18 cellular contexts compared by ENCODE assay signal in the genomic region with DNA sequence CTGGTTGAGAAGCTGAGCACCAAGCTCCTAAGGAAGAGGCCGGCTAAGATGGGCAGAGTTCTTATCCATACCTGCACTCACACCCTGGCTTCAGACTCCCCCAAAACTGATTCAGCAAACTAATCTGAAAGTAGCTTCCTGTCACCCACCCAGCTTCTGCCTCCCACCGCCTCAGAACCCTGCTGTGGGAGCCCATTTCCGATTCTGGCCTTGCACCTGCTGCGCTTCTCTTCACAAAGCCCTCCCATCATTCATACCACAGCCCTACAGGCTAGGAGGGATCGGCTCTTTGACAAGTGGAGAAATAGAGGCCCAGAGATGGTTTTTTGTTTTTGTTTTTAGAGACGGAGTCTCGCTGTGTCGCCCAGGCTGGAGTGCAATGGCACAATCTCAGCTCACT. TPM values are rescaled to one million over a fixed set of nuclear protein-coding genes. Genes with fewer than 3 reads are reported as not detected.
DNase-seq lines count a peak whose midpoint lies in the region; ATAC-seq and TF ChIP-seq lines count a peak whose summit lies in the region.
"Had no signal": no experiment of that assay in that cellular context is flagged by ENCODE, and none has a peak within 500 bp of the region (broad histone marks: within the 10 kb centered on the region; RNA-seq: fewer than 3 reads in every experiment).

No MANE protein-coding gene starts in this region.

- H3K36me3 Mint-ChIP-seq in CD4-positive, CD25-positive, alpha-beta regulatory T cell: peaks cover 19% of the 10 kb centered on the region
- H3K36me3 Mint-ChIP-seq in activated T-helper 17 cell treated with anti-CD3 and anti-CD28 coated beads, Interleukin-2, amount 50 U/mL, for 72 hours (ENCODE audit: low read depth): peaks cover 93% of the 10 kb centered on the region
- peaks cover 20% of the 10 kb centered on the region for H3K36me3 Mint-ChIP-seq in mesothelial cell of epicardium

- no peaks in the 10 kb centered on the region for H3K27me3 ChIP-seq in CD4-positive, CD25-positive, alpha-beta regulatory T cell (ENCODE audit: control insufficient read depth, insufficient read depth, low read length)
- H3K27me3 ChIP-seq in DND-41 (ENCODE audit: insufficient read depth, low read length, poor library complexity) (no peaks in the 10 kb centered on the region), right lobe of liver (no peaks in the 10 kb centered on the region)
- H3K27me3 ChIP-seq: BE2C, hepatocyte, SJCRH30, thyroid gland had no signal

- H2AFZ ChIP-seq in DND-41 (ENCODE audit: low read depth, low read length): no peak overlapping the region
- H2AFZ ChIP-seq: hepatocyte had no signal

- H3K27me3 Mint-ChIP-seq in CD4-positive, CD25-positive, alpha-beta regulatory T cell: no peaks in the 10 kb centered on the region
- no peaks in the 10 kb centered on the region for H3K27me3 Mint-ChIP-seq in activated T-helper 17 cell treated with anti-CD3 and anti-CD28 coated beads, Interleukin-2, amount 50 U/mL, for 72 hours
- no peaks in the 10 kb centered on the region for H3K27me3 Mint-ChIP-seq in mesothelial cell of epicardium (ENCODE audit: low read depth)

- peaks cover 34% of the 10 kb centered on the region for H3K36me3 ChIP-seq in CD4-positive, CD25-positive, alpha-beta regulatory T cell (ENCODE audit: control insufficient read depth, insufficient read depth, low read length)
- H3K36me3 ChIP-seq in DND-41 (ENCODE audit: insufficient read depth, low read length): peaks cover 73% of the 10 kb centered on the region
- H3K36me3 ChIP-seq in right lobe of liver: peaks cover 0 to 30% (median 17%) of the 10 kb centered on the region in 4 donors

- no peak for TF ChIP-seq POLR2A in right lobe of liver (IDR thresholded peaks at IDR 0.05)

- peak overlapping the region; percentile 44 for H3K27ac ChIP-seq in CD4-positive, CD25-positive, alpha-beta regulatory T cell (ENCODE audit: insufficient read depth, low read length, poor library complexity, severe bottlenecking)
- H3K27ac ChIP-seq in DND-41 (ENCODE audit: low read length) (peak overlapping the region; percentile 89), right lobe of liver (no peak overlapping the region)
- H3K27ac ChIP-seq: SJCRH30 had no signal

- no peak for TF ChIP-seq CTCF in DND-41 (IDR thresholded peaks at IDR 0.05; ENCODE audit: borderline replicate concordance, extremely low read depth, low read length, poor library complexity, severe bottlenecking)
- TF ChIP-seq CTCF in mesothelial cell of epicardium (IDR thresholded peaks at IDR 0.05; ENCODE audit: unreplicated experiment): no peak
- TF ChIP-seq CTCF in right lobe of liver (IDR thresholded peaks at IDR 0.05): no peak

- H3K4me3 ChIP-seq in CD4-positive, CD25-positive, alpha-beta regulatory T cell (ENCODE audit: low read depth, low read length): no peak overlapping the region
- peak overlapping the region in 1 of 2 experiments; percentile 32; a peak in 2 of 4 replicates for H3K4me3 ChIP-seq in DND-41 (ENCODE audit: low read depth in 1 of 2, low read length in 2 of 2)
- no peak overlapping the region for H3K4me3 ChIP-seq in right lobe of liver
- H3K4me3 ChIP-seq: hepatocyte, SJCRH30, thyroid gland had no signal

- H3K4me1 ChIP-seq in CD4-positive, CD25-positive, alpha-beta regulatory T cell (ENCODE audit: control insufficient read depth, insufficient read depth, low read length, poor library complexity, severe bottlenecking): peaks cover 11% of the 10 kb centered on the region
- H3K4me1 ChIP-seq in DND-41 (ENCODE audit: insufficient read depth, low read length) (peaks cover 74% of the 10 kb centered on the region), right lobe of liver (peaks cover 0 to 4% (median 0%) of the 10 kb centered on the region in 4 donors)
- H3K4me1 ChIP-seq: BE2C had no signal

- H3K4me2 ChIP-seq in DND-41 (ENCODE audit: insufficient read depth, low read length): peak overlapping the region; percentile 57
- H3K4me2 ChIP-seq: hepatocyte had no signal

- no peak for DNase-seq in CD4-positive, CD25-positive, alpha-beta regulatory T cell
- DNase-seq in DND-41: peak; percentile 85
- no peak for DNase-seq in mesothelial cell of epicardium (ENCODE audit: low spot score in 2 of 2, unreplicated experiment in 2 of 2)
- DNase-seq in NCI-H748 (lab: John Stamatoyannopoulos, UW; ENCODE audit: unreplicated experiment): no peak
- no peak for DNase-seq in right lobe of liver
- DNase-seq in COLO668 (lab: John Stamatoyannopoulos, UW; ENCODE audit: unreplicated experiment): no peak
- DNase-seq: amygdala; BE2C; DMS153; endodermal cell; NCI-H1417; NCI-H526; SJCRH30; stimulated activated CD4-positive, alpha-beta T cell treated with anti-CD3 and anti-CD28 coated beads, Interleukin-12 subunit alpha, Interleukin-12 subunit beta, amount 100 ng/mL, for 4 hours; thyroid gland had no signal

- H3K9me3 Mint-ChIP-seq in CD4-positive, CD25-positive, alpha-beta regulatory T cell: no peaks in the 10 kb centered on the region
- H3K9me3 Mint-ChIP-seq in activated T-helper 17 cell treated with anti-CD3 and anti-CD28 coated beads, Interleukin-2, amount 50 U/mL, for 72 hours: no peaks in the 10 kb centered on the region
- H3K9me3 Mint-ChIP-seq in mesothelial cell of epicardium: no peaks in the 10 kb centered on the region
- H3K9me3 Mint-ChIP-seq: endodermal cell had no signal

- 97% methylated on average over 6 of the region's 8 CpGs for WGBS in right lobe of liver (ENCODE audit: insufficient coverage, low coverage, low lambda C conversion rate, missing lambda C conversion rate)

- intact Hi-C loops in right lobe of liver (cut with DNase I): no loop called here

- no peak overlapping the region for H3K4me3 Mint-ChIP-seq in CD4-positive, CD25-positive, alpha-beta regulatory T cell
- peak overlapping the region; percentile 67 for H3K4me3 Mint-ChIP-seq in activated T-helper 17 cell treated with anti-CD3 and anti-CD28 coated beads, Interleukin-2, amount 50 U/mL, for 72 hours
- no peak overlapping the region for H3K4me3 Mint-ChIP-seq in mesothelial cell of epicardium
- H3K4me3 Mint-ChIP-seq: endodermal cell had no signal

- peak overlapping the region; percentile 71 to 90 (median 84) for H3K27ac Mint-ChIP-seq in CD4-positive, CD25-positive, alpha-beta regulatory T cell
- H3K27ac Mint-ChIP-seq in activated T-helper 17 cell treated with anti-CD3 and anti-CD28 coated beads, Interleukin-2, amount 50 U/mL, for 72 hours: peak overlapping the region; percentile 84
- H3K27ac Mint-ChIP-seq in mesothelial cell of epicardium: peak overlapping the region; percentile 21

- peaks cover 12% of the 10 kb centered on the region for H4K20me1 ChIP-seq in DND-41 (ENCODE audit: insufficient read depth, low read length)

- no peaks in the 10 kb centered on the region for H3K9me3 ChIP-seq in CD4-positive, CD25-positive, alpha-beta regulatory T cell (ENCODE audit: control insufficient read depth in 2 of 2, low read length in 2 of 2)
- no peaks in the 10 kb centered on the region for H3K9me3 ChIP-seq in DND-41 (ENCODE audit: insufficient read depth, low read length, severe bottlenecking)
- no peaks in the 10 kb centered on the region for H3K9me3 ChIP-seq in right lobe of liver
- H3K9me3 ChIP-seq: BE2C, SJCRH30, thyroid gland had no signal

- peaks cover 19 to 50% (median 25%) of the 10 kb centered on the region in 4 donors for H3K4me1 Mint-ChIP-seq in CD4-positive, CD25-positive, alpha-beta regulatory T cell
- H3K4me1 Mint-ChIP-seq in activated T-helper 17 cell treated with anti-CD3 and anti-CD28 coated beads, Interleukin-2, amount 50 U/mL, for 72 hours: peaks cover 18% of the 10 kb centered on the region
- H3K4me1 Mint-ChIP-seq in mesothelial cell of epicardium: peaks cover 30% of the 10 kb centered on the region
- H3K4me1 Mint-ChIP-seq: endodermal cell had no signal

- ATAC-seq in CD4-positive, CD25-positive, alpha-beta regulatory T cell (ENCODE audit: low read depth in 2 of 2): no peak
- ATAC-seq in DND-41 (ENCODE audit: insufficient read depth, low read depth): peak; percentile 86
- no peak for ATAC-seq in activated T-helper 17 cell treated with anti-CD3 and anti-CD28 coated beads, Interleukin-2, amount 50 U/mL, for 72 hours (replicated peaks)
- no peak for ATAC-seq in right lobe of liver
- ATAC-seq in HG03565 (IDR thresholded peaks at IDR 0.05; ENCODE audit: unreplicated experiment): no peak

- H3K79me2 ChIP-seq in DND-41 (ENCODE audit: insufficient read depth, low read length): peaks cover 52% of the 10 kb centered on the region

- H3K9ac ChIP-seq in DND-41 (ENCODE audit: low read depth, low read length): peak overlapping the region; percentile 40

RNA-seq across cellular contexts. Expression of a gene that starts 28.7 kb away (rescaled TPM):
- 111 TPM for total RNA-seq in CD4-positive, CD25-positive, alpha-beta regulatory T cell
- polyA plus RNA-seq in CD4-positive, CD25-positive, alpha-beta regulatory T cell: 100 to 1,000 TPM; 119 to 142 (median 137) TPM
- total RNA-seq in activated T-helper 17 cell treated with anti-CD3 and anti-CD28 coated beads, Interleukin-2, amount 50 U/mL, for 72 hours: 100 to 1,000 TPM; 129 to 164 TPM
- total RNA-seq in mesothelial cell of epicardium: 140 to 143 TPM (median 140 TPM) in 3 replicates
- 100 to 1,000 TPM in 5 of 6 experiments, 10 to 100 TPM in 1; 78.1 to 141 (median 114) TPM for total RNA-seq in right lobe of liver

Comparison
In these comparisons a context has a peak if more than half of its experiments do, and no peak if none do; other contexts are left out.
1. H3K27ac ChIP-seq: peak in CD4-positive, CD25-positive, alpha-beta regulatory T cell (single experiment) and DND-41 (single experiment); none in right lobe of liver (0 of 3).
2. H3K27ac Mint-ChIP-seq: peak in every context shown above with its lines; median percentile 84 in CD4-positive, CD25-positive, alpha-beta regulatory T cell; 84 in activated T-helper 17 cell treated with anti-CD3 and anti-CD28 coated beads, Interleukin-2, amount 50 U/mL, for 72 hours; 21 in mesothelial cell of epicardium.